ENCODE assay signal across 15 cellular contexts in genomic region chr6:37548067-37548674, GRCh38. TPM values are rescaled to one million over a fixed set of nuclear protein-coding genes. Genes with fewer than 3 reads are reported as not detected.
DNase-seq lines count a peak whose midpoint lies in the region; ATAC-seq, FAIRE-seq and TF ChIP-seq lines count a peak whose summit lies in the region.
"Had no signal": no experiment of that assay in that cellular context is flagged by ENCODE, and none has a peak within 500 bp of the region (broad histone marks: within the 10 kb centered on the region; RNA-seq: fewer than 3 reads in every experiment).

No MANE protein-coding gene starts in this region.

- POLR2A ChIA-PET in A549 (lab: Yijun Ruan, JAX): interaction anchor here (0.6 kb wide), 1 partner anchor 82 kb away, joined by 11 read pairs; no protein-coding TSS in a partner anchor
- POLR2A ChIA-PET in CD8-positive, alpha-beta T cell (lab: Charles Lee): interaction anchor here (0.6 to 2.6 kb wide), 10 partner anchors 10 to 978 kb away, joined by 3 to 35 read pairs (median 5); partner anchors contain the start of genes CCDC167 and CMTR1

- TF ChIP-seq CTCF in A549 (IDR thresholded peaks at IDR 0.05) (no peak), Peyer's patch (IDR thresholded peaks at IDR 0.05) (no peak), HFFc6 (IDR thresholded peaks at IDR 0.05) (no peak)
- no peak for TF ChIP-seq CTCF in CD8-positive, alpha-beta T cell (IDR thresholded peaks at IDR 0.05)

- WGBS in A549 (ENCODE audit: missing lambda C conversion rate): 61% methylated on average over 8 of the region's 8 CpGs

- no peak for DNase-seq in A549 (ENCODE audit: low read depth in 1 of 2, low spot score in 1 of 2)
- no peak for DNase-seq in CD8-positive, alpha-beta T cell
- no peak for DNase-seq in Peyer's patch
- no peak for DNase-seq in SIG-M5 (lab: John Stamatoyannopoulos, UW)
- DNase-seq in HFFc6: no peak
- DNase-seq in LoVo (ENCODE audit: low spot score): no peak
- no peak for DNase-seq in D341Med (ENCODE audit: low spot score)
- DNase-seq: activated naive CD8-positive, alpha-beta T cell treated with anti-CD3 and anti-CD28 coated beads, Interleukin-2, amount 10 ng/mL, durations not matched to agents 7 days and 5 days; activated T-cell treated with anti-CD3 and anti-CD28 coated beads, Interleukin-2, amount 50 U/mL, for 48 hours; occipital lobe had no signal

- peak overlapping the region; percentile 80 for H3K27ac Mint-ChIP-seq in CD8-positive, alpha-beta T cell
- H3K27ac Mint-ChIP-seq in HFFc6: no peak overlapping the region

- peaks cover 42% of the 10 kb centered on the region for H3K4me1 Mint-ChIP-seq in CD8-positive, alpha-beta T cell (ENCODE audit: low read depth)
- peaks cover 20% of the 10 kb centered on the region for H3K4me1 Mint-ChIP-seq in HFFc6 (ENCODE audit: low read depth)

- no peak for TF ChIP-seq EP300 in A549 (IDR thresholded peaks at IDR 0.05)

- H3K36me3 Mint-ChIP-seq in CD8-positive, alpha-beta T cell: no peaks in the 10 kb centered on the region
- H3K36me3 Mint-ChIP-seq in HFFc6 (ENCODE audit: low read depth): no peaks in the 10 kb centered on the region
- H3K36me3 Mint-ChIP-seq: activated naive CD8-positive, alpha-beta T cell treated with anti-CD3 and anti-CD28 coated beads, Interleukin-2, amount 10 ng/mL, durations not matched to agents 7 days and 5 days had no signal

- peaks cover 20% of the 10 kb centered on the region for H3K4me1 ChIP-seq in A549
- peaks cover 17% of the 10 kb centered on the region for H3K4me1 ChIP-seq in CD8-positive, alpha-beta T cell (ENCODE audit: insufficient read depth, low read length)
- H3K4me1 ChIP-seq in Peyer's patch: peaks cover 0 to 12% (median 3%) of the 10 kb centered on the region in 4 donors

- H3K4me3 ChIP-seq in A549 (no peak overlapping the region), Peyer's patch (no peak overlapping the region)
- H3K4me3 ChIP-seq in CD8-positive, alpha-beta T cell (ENCODE audit: low read depth, low read length): no peak overlapping the region
- H3K4me3 ChIP-seq: thoracic aorta had no signal

- no peaks in the 10 kb centered on the region for H3K36me3 ChIP-seq in CD8-positive, alpha-beta T cell (ENCODE audit: insufficient read depth, low read length)
- H3K36me3 ChIP-seq in Peyer's patch: no peaks in the 10 kb centered on the region
- H3K36me3 ChIP-seq: thoracic aorta had no signal

- no peaks in the 10 kb centered on the region for H3K9me3 ChIP-seq in A549
- H3K9me3 ChIP-seq in CD8-positive, alpha-beta T cell (ENCODE audit: low read length): no peaks in the 10 kb centered on the region
- H3K9me3 ChIP-seq in Peyer's patch: no peaks in the 10 kb centered on the region
- H3K9me3 ChIP-seq: thoracic aorta had no signal

- H3K27me3 ChIP-seq in CD8-positive, alpha-beta T cell (ENCODE audit: insufficient read depth, low read length): no peaks in the 10 kb centered on the region
- no peaks in the 10 kb centered on the region for H3K27me3 ChIP-seq in Peyer's patch

- CTCF ChIA-PET in A549 (lab: Yijun Ruan, JAX): interaction anchor here (0.7 to 4.5 kb wide), 4 partner anchors 10 to 144 kb away, joined by 3 to 23 read pairs (median 8); no protein-coding TSS in a partner anchor
- CTCF ChIA-PET in CD8-positive, alpha-beta T cell (lab: Charles Lee): interaction anchor here (0.8 to 4.7 kb wide), 11 partner anchors 18 to 240 kb away, joined by 3 to 25 read pairs (median 5); no protein-coding TSS in a partner anchor

- intact Hi-C loops in CD8-positive, alpha-beta T cell (cut with DNase I, micrococcal nuclease): no loop called here

- H3K27ac ChIP-seq in A549 (peak overlapping the region in 1 of 2 experiments; percentile 27; a peak in 1 of 6 replicates), Peyer's patch (peak overlapping the region in 3 of 4 donors; percentile 4 to 64 (median 57))
- H3K27ac ChIP-seq in CD8-positive, alpha-beta T cell (ENCODE audit: low read depth, low read length): no peak overlapping the region
- H3K27ac ChIP-seq: thoracic aorta had no signal

- no peak for TF ChIP-seq RAD21 in A549 (conservative IDR thresholded peaks at IDR 0.05 in 1 of 2, IDR thresholded peaks at IDR 0.05 in 1 of 2)

- peak overlapping the region; percentile 51 for H3K4me3 Mint-ChIP-seq in CD8-positive, alpha-beta T cell
- H3K4me3 Mint-ChIP-seq in HFFc6: no peak overlapping the region
- H3K4me3 Mint-ChIP-seq: T-helper 2 cell treated with Interferon-gamma antibody and Interleukin-4, amounts not matched to agents 5 μg/mL and 100 μg/mL, for 36 hours had no signal

- H3K4me2 ChIP-seq in A549: no peak overlapping the region

- FAIRE-seq in A549 (lab: Jason Lieb, UNC): no peak
- FAIRE-seq: bronchial epithelial cell had no signal

- H3K27me3 Mint-ChIP-seq in CD8-positive, alpha-beta T cell (ENCODE audit: low read depth): no peaks in the 10 kb centered on the region
- H3K27me3 Mint-ChIP-seq in HFFc6 (ENCODE audit: insufficient read depth): peaks cover 16% of the 10 kb centered on the region
- H3K27me3 Mint-ChIP-seq: activated naive CD8-positive, alpha-beta T cell treated with anti-CD3 and anti-CD28 coated beads, Interleukin-2, amount 10 ng/mL, durations not matched to agents 7 days and 5 days had no signal

- TF ChIP-seq POLR2A in A549 (IDR thresholded peaks at IDR 0.05; ENCODE audit: low read length) (no peak), Peyer's patch (IDR thresholded peaks at IDR 0.05) (no peak)

- no peak; a peak in 1 of 6 replicates for ATAC-seq in A549
- no peak for ATAC-seq in CD8-positive, alpha-beta T cell
- ATAC-seq in esophagus mucosa: peak; percentile 12
- ATAC-seq: sciatic nerve had no signal

- H3K9me3 Mint-ChIP-seq in CD8-positive, alpha-beta T cell: no peaks in the 10 kb centered on the region
- no peaks in the 10 kb centered on the region for H3K9me3 Mint-ChIP-seq in HFFc6
- H3K9me3 Mint-ChIP-seq: activated naive CD8-positive, alpha-beta T cell treated with anti-CD3 and anti-CD28 coated beads, Interleukin-2, amount 10 ng/mL, durations not matched to agents 7 days and 5 days; T-helper 2 cell treated with Interferon-gamma antibody and Interleukin-4, amounts not matched to agents 5 μg/mL and 100 μg/mL, for 36 hours had no signal

TF ChIP-seq in A549, 52 proteins besides CTCF, POLR2A, EP300 and RAD21:
- TF ChIP-seq HES2 (IDR thresholded peaks at IDR 0.05) (no peak), ZFP36 (IDR thresholded peaks at IDR 0.05; ENCODE audit: borderline replicate concordance, partially characterized antibody) (peak; percentile 12)

RNA-seq across cellular contexts. Expression of gene CCDC167, which starts 48.5 kb away (rescaled TPM):
- polyA plus RNA-seq in A549 (2011; rRNA removed): 35.1 and 48.2 TPM in 2 replicates
- 58.1 and 76.0 TPM in 2 replicates for polyA plus RNA-seq in A549 (2012; cell fraction: cytosol; rRNA removed)
- polyA plus RNA-seq in A549 (2012; cell fraction: nucleus; rRNA removed): 41.1 and 64.1 TPM in 2 replicates
- 37.5 to 41.9 TPM (median 39.1 TPM) in 3 replicates for polyA plus RNA-seq in A549 (2017; fragmentation: RNase III; extraction: RNeasy Plus Mini Kit Qiagen cat#74134 plus additional on column Dnase treatment)
- polyA minus RNA-seq in A549 (2011; rRNA and poly(A)+ RNA removed): 14.0 TPM in 2 replicates
- 1 to 10 TPM; 5.4 to 6.2 TPM for total RNA-seq in CD8-positive, alpha-beta T cell
- total RNA-seq in Peyer's patch: 10 to 100 TPM in 3 of 4 donors, 1 to 10 TPM in 1; 8.0 to 28.1 (median 19.3) TPM
- 24.5 TPM for total RNA-seq in esophagus mucosa
- total RNA-seq in HFFc6 (2021; fragmentation: NEBNext Ultra II Directional; extraction: Animal tissue kit (Norgen Biotek cat#: 25700)): 10 to 100 TPM; 19.0 to 23.8 (median 22.4) TPM
